7 cellular contexts compared by ENCODE assay signal in genomic region chr6:118893095-118893881, GRCh38. TPM values are rescaled to one million over a fixed set of nuclear protein-coding genes. Genes with fewer than 3 reads are reported as not detected.
DNase-seq lines count a peak whose midpoint lies in the region; ATAC-seq, FAIRE-seq and TF ChIP-seq lines count a peak whose summit lies in the region.

No MANE protein-coding gene starts in this region.

- peaks cover 2 to 23% of the 10 kb centered on the region in 2 donors for H3K4me1 ChIP-seq in lung (ENCODE audit: control insufficient read depth in 2 of 2, insufficient read depth in 2 of 2, low read length in 2 of 2)

- H3K9me3 Mint-ChIP-seq in stimulated activated naive CD8-positive, alpha-beta T cell treated with anti-CD3 and anti-CD28 coated beads, Interleukin-15, amount 100 ng/mL, for 72 hours, result no peaks in the 10 kb centered on the region

- H3K9me3 ChIP-seq in lung (ENCODE audit: control insufficient read depth in 2 of 2, insufficient read depth in 1 of 2, low read length in 1 of 2), result no peaks in the 10 kb centered on the region

- ATAC-seq in HG02610 (IDR thresholded peaks at IDR 0.05; ENCODE audit: unreplicated experiment) (peak; percentile 3), lung (ENCODE audit: insufficient read depth, low FRiP score) (peak; percentile 0)
- peak; percentile 63 for ATAC-seq in stimulated activated naive CD8-positive, alpha-beta T cell treated with anti-CD3 and anti-CD28 coated beads, Interleukin-15, amount 100 ng/mL, for 72 hours

- H3K36me3 ChIP-seq in lung (ENCODE audit: control insufficient read depth in 2 of 2, insufficient read depth in 2 of 2, low read length in 2 of 2), result no peaks in the 10 kb centered on the region

- H3K4me3 ChIP-seq in coronary artery (peak overlapping the region; percentile 97), lung (peak overlapping the region; percentile 67)

- no peaks in the 10 kb centered on the region for H3K27me3 ChIP-seq in lung (ENCODE audit: control insufficient read depth, insufficient read depth)

- H3K27me3 Mint-ChIP-seq in stimulated activated naive CD8-positive, alpha-beta T cell treated with anti-CD3 and anti-CD28 coated beads, Interleukin-15, amount 100 ng/mL, for 72 hours, result no peaks in the 10 kb centered on the region

- peak overlapping the region; percentile 92 to 93 for H3K4me3 Mint-ChIP-seq in stimulated activated naive CD8-positive, alpha-beta T cell treated with anti-CD3 and anti-CD28 coated beads, Interleukin-15, amount 100 ng/mL, for 72 hours

- FAIRE-seq in GM12891 (lab: Jason Lieb, UNC), result no peak

- WGBS in lung, 2 donors, result 1% methylated on average over 20 of the region's 20 CpGs

- H3K27ac Mint-ChIP-seq in stimulated activated naive CD8-positive, alpha-beta T cell treated with anti-CD3 and anti-CD28 coated beads, Interleukin-15, amount 100 ng/mL, for 72 hours, result peak overlapping the region; percentile 98 to 99

- DNase-seq in GM12891 (ENCODE audit: insufficient read length, low spot score) (no peak), NCI-H1092 treated with DMSO at 0.1 percent for 48 hours (lab: John Stamatoyannopoulos, UW) (peak; percentile 93), T-helper 2 cell (peak in 4 of 5 experiments; percentile 16 to 91 (median 56)), coronary artery (ENCODE audit: low spot score) (no peak), lung (ENCODE audit: low spot score) (peak; percentile 32)
- DNase-seq in stimulated activated naive CD8-positive, alpha-beta T cell treated with anti-CD3 and anti-CD28 coated beads, Interleukin-15, amount 100 ng/mL, for 72 hours, result peak in 1 of 2 donors; percentile 72

- TF ChIP-seq CTCF in coronary artery (IDR thresholded peaks at IDR 0.05) (no peak), lung (IDR thresholded peaks at IDR 0.05; ENCODE audit: control extremely low read depth, extremely low read depth) (no peak)

- peaks cover 50% of the 10 kb centered on the region for H3K4me1 Mint-ChIP-seq in stimulated activated naive CD8-positive, alpha-beta T cell treated with anti-CD3 and anti-CD28 coated beads, Interleukin-15, amount 100 ng/mL, for 72 hours

- peak overlapping the region; percentile 63 to 97 for H3K27ac ChIP-seq in coronary artery
- peak overlapping the region; percentile 82 to 93 for H3K27ac ChIP-seq in lung (ENCODE audit: low read depth in 1 of 2, low read length in 1 of 2)

- TF ChIP-seq POLR2A in GM12891 (IDR thresholded peaks at IDR 0.05; ENCODE audit: low read depth, low read length), result peak; percentile 44

TF ChIP-seq in GM12891, 5 proteins besides CTCF, POLR2A, EP300 and RAD21:
- TF ChIP-seq POU2F2 (IDR thresholded peaks at IDR 0.05; ENCODE audit: low read depth, low read length), result no peak
- peak; percentile 67; the same call in 1 of the 2 replicates for TF ChIP-seq TAF1 (IDR thresholded peaks at IDR 0.05; ENCODE audit: low read depth, low read length)
- TF ChIP-seq SPI1 (IDR thresholded peaks at IDR 0.05; ENCODE audit: low read depth, low read length), result no peak
- TF ChIP-seq PAX5 (IDR thresholded peaks at IDR 0.05; ENCODE audit: insufficient read depth, low read length, severe bottlenecking), result no peak
- 0 out of 2 replicates have a peak, but pooled peaks have one; percentile 10 for TF ChIP-seq POLR2AphosphoS5 (IDR thresholded peaks at IDR 0.05; ENCODE audit: low read depth, low read length)

RNA-seq across cellular contexts. Expression of gene ASF1A, which starts 0.7 kb away (rescaled TPM):
- polyA plus RNA-seq in GM12891 (2012; ENCODE audit: low read depth, missing spikeins), result 12.2 TPM
- total RNA-seq in lung, result 10 to 100 TPM; 20.4 to 32.9 TPM
- 10 to 100 TPM in 1 of 2 donors, 1 to 10 TPM in 1; 8.9 to 27.3 TPM for polyA plus RNA-seq in lung

RNA-seq across cellular contexts. Expression of gene MCM9, which starts 41.7 kb away (rescaled TPM):
- 7.9 TPM for polyA plus RNA-seq in GM12891 (2012; ENCODE audit: low read depth, missing spikeins)
- 10 to 100 TPM; 18.1 to 28.6 TPM for total RNA-seq in lung
- polyA plus RNA-seq in lung, result 1 to 10 TPM; 4.8 to 6.0 TPM

Comparison
In these comparisons a context has a peak if more than half of its experiments do, and no peak if none do; other contexts are left out.
1. DNase-seq: peak in NCI-H1092 treated with DMSO at 0.1 percent for 48 hours (single experiment), T-helper 2 cell (4 of 5) and lung (single experiment); none in GM12891 (single experiment) and coronary artery (single experiment).
2. ATAC-seq: peak in every context shown above with its lines; median percentile 63 in stimulated activated naive CD8-positive, alpha-beta T cell treated with anti-CD3 and anti-CD28 coated beads, Interleukin-15, amount 100 ng/mL, for 72 hours; 3 in HG02610; 0 in lung.